14 cellular contexts compared by ENCODE assay signal in the genomic region with DNA sequence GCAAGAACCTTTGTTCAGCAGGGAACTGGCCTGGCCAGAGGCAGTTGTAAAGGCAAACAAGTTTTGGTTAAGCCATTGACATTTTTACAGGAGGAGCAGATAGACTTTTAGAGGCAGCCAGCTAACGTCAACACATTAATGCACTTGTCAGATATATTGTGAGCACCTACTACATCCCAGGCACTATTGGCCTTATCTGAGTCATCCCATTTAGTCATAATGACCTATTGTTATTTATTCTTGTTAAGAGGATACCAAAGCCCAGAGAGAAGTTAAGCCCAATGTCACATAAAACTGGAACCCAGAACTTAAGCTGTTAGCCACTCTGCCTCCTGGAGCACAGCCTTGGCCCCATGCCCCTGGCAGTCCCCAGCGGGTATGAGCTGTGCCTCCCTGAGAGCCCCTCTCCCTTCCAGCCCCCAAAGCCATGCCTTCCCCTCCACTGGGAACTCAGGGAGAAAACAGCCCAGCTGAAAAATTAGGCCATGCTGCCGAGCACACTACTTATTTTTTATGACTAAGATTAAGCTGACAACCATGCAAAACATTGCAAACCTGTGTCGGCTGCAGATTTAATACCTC. TPM values are rescaled to one million over a fixed set of nuclear protein-coding genes. Genes with fewer than 3 reads are reported as not detected.
DNase-seq lines count a peak whose midpoint lies in the region; ATAC-seq and TF ChIP-seq lines count a peak whose summit lies in the region.
"Had no signal": no experiment of that assay in that cellular context is flagged by ENCODE, and none has a peak within 500 bp of the region (broad histone marks: within the 10 kb centered on the region; RNA-seq: fewer than 3 reads in every experiment).

No MANE protein-coding gene starts in this region.

- H3K4me2 ChIP-seq in GM23248 (ENCODE audit: unreplicated experiment), result no peak overlapping the region

- H3K27ac ChIP-seq in GM23248, result peak overlapping the region; percentile 41; the same call in 1 of the 2 replicates
- H3K27ac ChIP-seq in skeletal muscle tissue (ENCODE audit: low read depth, low read length), result peak overlapping the region; percentile 21
- H3K27ac ChIP-seq: HL-60 had no signal

- H3K4me1 ChIP-seq in GM23248 (ENCODE audit: insufficient read depth) (peaks cover 21% of the 10 kb centered on the region), skeletal muscle tissue (ENCODE audit: control insufficient read depth in 3 of 3, insufficient read depth in 3 of 3, low read length in 3 of 3) (peaks cover 45 to 58% (median 56%) of the 10 kb centered on the region in 3 donors)

- no peaks in the 10 kb centered on the region for H4K20me1 ChIP-seq in GM23248 (ENCODE audit: insufficient read depth)

- H3K4me1 Mint-ChIP-seq in activated CD8-positive, alpha-beta T cell treated with anti-CD3 and anti-CD28 coated beads, Interleukin-2, amount 10 ng/mL, durations not matched to agents 7 days and 5 days (ENCODE audit: low read depth), result peaks cover 48% of the 10 kb centered on the region
- peaks cover 57% of the 10 kb centered on the region for H3K4me1 Mint-ChIP-seq in nephron progenitor cell
- H3K4me1 Mint-ChIP-seq: central memory CD8-positive, alpha-beta T cell had no signal

- no peaks in the 10 kb centered on the region for H3K9me3 ChIP-seq in GM23248 (ENCODE audit: low read depth)
- no peaks in the 10 kb centered on the region for H3K9me3 ChIP-seq in skeletal muscle tissue (ENCODE audit: control insufficient read depth in 3 of 3, low read length in 3 of 3)
- H3K9me3 ChIP-seq: heart left ventricle, mucosa of descending colon had no signal

- TF ChIP-seq CTCF in foreskin fibroblast (IDR thresholded peaks at IDR 0.05; ENCODE audit: low read depth, low read length) (no peak), nephron progenitor cell (IDR thresholded peaks at IDR 0.05) (no peak)

- ATAC-seq in activated CD8-positive, alpha-beta T cell treated with anti-CD3 and anti-CD28 coated beads, Interleukin-2, amount 10 ng/mL, durations not matched to agents 7 days and 5 days, result no peak
- ATAC-seq in HG02973 (IDR thresholded peaks at IDR 0.05; ENCODE audit: unreplicated experiment) (no peak), GM19023 (IDR thresholded peaks at IDR 0.05; ENCODE audit: unreplicated experiment) (no peak)
- ATAC-seq: mucosa of descending colon had no signal

- WGBS in GM23248 (ENCODE audit: low coverage in 1 of 2, low lambda C conversion rate in 2 of 2, missing lambda C conversion rate in 2 of 2), 2 experiments, result 40 to 47% methylated on average over 4 of the region's 4 CpGs

- CTCF ChIA-PET in activated CD8-positive, alpha-beta T cell treated with anti-CD3 and anti-CD28 coated beads, Interleukin-2, amount 10 ng/mL, durations not matched to agents 7 days and 5 days (lab: Charles Lee), result interaction anchor here (0.9 to 1.3 kb wide), 8 partner anchors 9 to 381 kb away, joined by 3 to 8 read pairs (median 4); a partner anchor contains a TSS

- H2AFZ ChIP-seq in GM23248, result no peak overlapping the region

- H3K9ac ChIP-seq in GM23248 (no peak overlapping the region), skeletal muscle tissue (ENCODE audit: low read depth in 1 of 3, low read length in 3 of 3) (no peak overlapping the region)

- H3K36me3 ChIP-seq in GM23248 (ENCODE audit: low read depth) (no peaks in the 10 kb centered on the region), skeletal muscle tissue (ENCODE audit: control insufficient read depth in 3 of 3, insufficient read depth in 3 of 3, low read length in 3 of 3) (peaks cover 0 to 3% (median 0%) of the 10 kb centered on the region in 3 donors)

- no peaks in the 10 kb centered on the region for H3K27me3 Mint-ChIP-seq in activated CD8-positive, alpha-beta T cell treated with anti-CD3 and anti-CD28 coated beads, Interleukin-2, amount 10 ng/mL, durations not matched to agents 7 days and 5 days (ENCODE audit: low read depth)
- H3K27me3 Mint-ChIP-seq in nephron progenitor cell (ENCODE audit: low read depth, poor library complexity), result peaks cover 3% of the 10 kb centered on the region
- H3K27me3 Mint-ChIP-seq: central memory CD8-positive, alpha-beta T cell had no signal

- H3F3A ChIP-seq in GM23248 (ENCODE audit: insufficient read depth), result peaks cover 20% of the 10 kb centered on the region

- H3K9me3 Mint-ChIP-seq in activated CD8-positive, alpha-beta T cell treated with anti-CD3 and anti-CD28 coated beads, Interleukin-2, amount 10 ng/mL, durations not matched to agents 7 days and 5 days (ENCODE audit: insufficient read depth), result no peaks in the 10 kb centered on the region
- no peaks in the 10 kb centered on the region for H3K9me3 Mint-ChIP-seq in nephron progenitor cell
- H3K9me3 Mint-ChIP-seq: central memory CD8-positive, alpha-beta T cell had no signal

- no peaks in the 10 kb centered on the region for H3K79me2 ChIP-seq in GM23248 (ENCODE audit: insufficient read depth)

- H3K9me2 ChIP-seq in GM23248 (ENCODE audit: insufficient read depth), result no peaks in the 10 kb centered on the region

- H3K4me3 Mint-ChIP-seq in activated CD8-positive, alpha-beta T cell treated with anti-CD3 and anti-CD28 coated beads, Interleukin-2, amount 10 ng/mL, durations not matched to agents 7 days and 5 days, result no peak overlapping the region
- H3K4me3 Mint-ChIP-seq in nephron progenitor cell, result no peak overlapping the region
- H3K4me3 Mint-ChIP-seq: central memory CD8-positive, alpha-beta T cell had no signal

- H3K27ac Mint-ChIP-seq in activated CD8-positive, alpha-beta T cell treated with anti-CD3 and anti-CD28 coated beads, Interleukin-2, amount 10 ng/mL, durations not matched to agents 7 days and 5 days, result peak overlapping the region; percentile 47
- no peak overlapping the region for H3K27ac Mint-ChIP-seq in nephron progenitor cell

- POLR2A ChIA-PET in activated CD8-positive, alpha-beta T cell treated with anti-CD3 and anti-CD28 coated beads, Interleukin-2, amount 10 ng/mL, durations not matched to agents 7 days and 5 days (lab: Charles Lee), result interaction anchor here (0.7 to 1.0 kb wide), 3 partner anchors 24 to 30 kb away, joined by 3 read pairs; no protein-coding TSS in a partner anchor

- peak; percentile 71 for DNase-seq in GM23248
- no peak for DNase-seq in activated CD8-positive, alpha-beta T cell treated with anti-CD3 and anti-CD28 coated beads, Interleukin-2, amount 10 ng/mL, durations not matched to agents 7 days and 5 days
- DNase-seq in foreskin fibroblast, result peak; percentile 69 to 76
- no peak for DNase-seq in NCI-H2029 (lab: John Stamatoyannopoulos, UW)
- DNase-seq in nephron progenitor cell, result no peak
- DNase-seq: mucosa of descending colon, NCI-H1048, NCI-H774 had no signal

- in situ Hi-C loops in GM23248 (cut with MboI), result no loop called here

- peaks cover 4% of the 10 kb centered on the region for H3K36me3 Mint-ChIP-seq in activated CD8-positive, alpha-beta T cell treated with anti-CD3 and anti-CD28 coated beads, Interleukin-2, amount 10 ng/mL, durations not matched to agents 7 days and 5 days (ENCODE audit: low read depth)
- H3K36me3 Mint-ChIP-seq in nephron progenitor cell (ENCODE audit: low read depth), result peaks cover 11% of the 10 kb centered on the region

- H3K4me3 ChIP-seq in GM23248 (no peak overlapping the region), foreskin fibroblast (ENCODE audit: low read depth in 1 of 2, low read length in 2 of 2) (no peak overlapping the region), skeletal muscle tissue (ENCODE audit: low read length in 3 of 3) (no peak overlapping the region)
- H3K4me3 ChIP-seq: heart left ventricle, mucosa of descending colon had no signal

- H3K27me3 ChIP-seq in GM23248 (replicated peaks; ENCODE audit: insufficient read depth) (no peaks in the 10 kb centered on the region), skeletal muscle tissue (ENCODE audit: control insufficient read depth in 3 of 3, insufficient read depth in 3 of 3, low read length in 3 of 3) (no peaks in the 10 kb centered on the region)
- H3K27me3 ChIP-seq: heart left ventricle had no signal

RNA-seq across cellular contexts. Expression of a gene that starts 32.7 kb away (rescaled TPM):
- 108 and 114 TPM in 2 replicates for total RNA-seq in GM23248 (2014; rRNA removed; shearing (Covaris generic))
- 35.6 and 37.5 TPM in 2 replicates for polyA plus RNA-seq in GM23248 (2016; fragmentation: Nextera tagmentation; extraction: Ambion mirVana)
- 10 to 100 TPM; 45.0 to 47.1 TPM for total RNA-seq in activated CD8-positive, alpha-beta T cell treated with anti-CD3 and anti-CD28 coated beads, Interleukin-2, amount 10 ng/mL, durations not matched to agents 7 days and 5 days
- total RNA-seq in skeletal muscle tissue, result 44.4 TPM

Comparison
In these comparisons a context has a peak if more than half of its experiments do, and no peak if none do; other contexts are left out.
1. DNase-seq: peak in GM23248 (single experiment) and foreskin fibroblast (2 of 2); none in activated CD8-positive, alpha-beta T cell treated with anti-CD3 and anti-CD28 coated beads, Interleukin-2, amount 10 ng/mL, durations not matched to agents 7 days and 5 days (single experiment), NCI-H2029 (single experiment) and nephron progenitor cell (single experiment).